ENCODE assay signal across 19 cellular contexts in genomic region chr6:157570104-157570503, GRCh38.
DNase-seq lines count a peak whose midpoint lies in the region; ATAC-seq and TF ChIP-seq lines count a peak whose summit lies in the region.
"Had no signal": no experiment of that assay in that cellular context is flagged by ENCODE, and none has a peak within 500 bp of the region (broad histone marks: within the 10 kb centered on the region; RNA-seq: fewer than 3 reads in every experiment).

No MANE protein-coding gene starts in this region.

- H3K4me2 ChIP-seq in Loucy (ENCODE audit: low read depth, low read length, poor library complexity, severe bottlenecking) (peak overlapping the region; percentile 41), PC-9 (no peak overlapping the region)

- H3K27ac Mint-ChIP-seq in stimulated activated naive CD8-positive, alpha-beta T cell treated with anti-CD3 and anti-CD28 coated beads, Interleukin-15, Interleukin-2, amounts not matched to agents 100 ng/mL and 50 ng/mL, for 24 hours, result no peak overlapping the region
- peak overlapping the region; percentile 81 for H3K27ac Mint-ChIP-seq in activated CD8-positive, alpha-beta T cell treated with anti-CD3 and anti-CD28 coated beads, Interleukin-2, amount 10 ng/mL, durations not matched to agents 7 days and 5 days
- no peak overlapping the region for H3K27ac Mint-ChIP-seq in stimulated activated naive CD8-positive, alpha-beta T cell treated with anti-CD3 and anti-CD28 coated beads, Interleukin-15, amount 100 ng/mL, for 72 hours

- TF ChIP-seq CTCF in Loucy (conservative IDR thresholded peaks at IDR 0.05; ENCODE audit: low read length) (no peak), PC-9 (conservative IDR thresholded peaks at IDR 0.05) (no peak)

- H4K20me1 ChIP-seq in Loucy (ENCODE audit: insufficient read depth, low read length, poor library complexity, severe bottlenecking) (no peaks in the 10 kb centered on the region), PC-9 (ENCODE audit: insufficient read depth) (no peaks in the 10 kb centered on the region)

- no peaks in the 10 kb centered on the region for H3F3A ChIP-seq in Loucy (ENCODE audit: low read depth)
- 0 out of 2 replicates have a peak, but pooled peaks cover 4% of the 10 kb centered on the region for H3F3A ChIP-seq in PC-9 (ENCODE audit: insufficient read depth, low read depth)

- H3K9me3 ChIP-seq in Loucy (ENCODE audit: insufficient read depth, low read depth, low read length) (no peaks in the 10 kb centered on the region), PC-9 (ENCODE audit: insufficient read depth, low read depth) (no peaks in the 10 kb centered on the region)
- H3K9me3 ChIP-seq: body of pancreas, colonic mucosa, thoracic aorta had no signal

- no peaks in the 10 kb centered on the region for H3K36me3 Mint-ChIP-seq in stimulated activated naive CD8-positive, alpha-beta T cell treated with anti-CD3 and anti-CD28 coated beads, Interleukin-15, Interleukin-2, amounts not matched to agents 100 ng/mL and 50 ng/mL, for 24 hours (ENCODE audit: low read depth)
- peaks cover 39% of the 10 kb centered on the region for H3K36me3 Mint-ChIP-seq in activated CD8-positive, alpha-beta T cell treated with anti-CD3 and anti-CD28 coated beads, Interleukin-2, amount 10 ng/mL, durations not matched to agents 7 days and 5 days (ENCODE audit: low read depth)
- H3K36me3 Mint-ChIP-seq: activated naive CD4-positive, alpha-beta T cell treated with anti-CD3 and anti-CD28 coated beads, Interleukin-2, amount 50 U/mL, for 24 hours had no signal

- H3K4me1 ChIP-seq in Loucy (ENCODE audit: insufficient read depth, low read length, poor library complexity, severe bottlenecking), result peaks cover 11% of the 10 kb centered on the region
- H3K4me1 ChIP-seq in PC-9 (replicated peaks; ENCODE audit: insufficient read depth), result no peaks in the 10 kb centered on the region
- H3K4me1 ChIP-seq: body of pancreas, colonic mucosa, foreskin keratinocyte had no signal

- H3K27ac ChIP-seq in PC-9, result no peak overlapping the region
- H3K27ac ChIP-seq: body of pancreas, colonic mucosa, foreskin keratinocyte, thoracic aorta had no signal

- H3K36me3 ChIP-seq in Loucy (ENCODE audit: insufficient read depth, low read length), result no peaks in the 10 kb centered on the region
- no peaks in the 10 kb centered on the region for H3K36me3 ChIP-seq in PC-9 (ENCODE audit: low read depth)
- H3K36me3 ChIP-seq: colonic mucosa, spleen, thoracic aorta had no signal

- CTCF ChIA-PET in activated CD8-positive, alpha-beta T cell treated with anti-CD3 and anti-CD28 coated beads, Interleukin-2, amount 10 ng/mL, durations not matched to agents 7 days and 5 days (lab: Charles Lee), result interaction anchor here (0.9 to 3.6 kb wide), 7 partner anchors 21 to 97 kb away, joined by 4 to 17 read pairs (median 7); no protein-coding TSS in a partner anchor
- CTCF ChIA-PET in PC-9 (lab: Charles Lee), result no interaction called here

- H3K9me3 Mint-ChIP-seq in stimulated activated naive CD8-positive, alpha-beta T cell treated with anti-CD3 and anti-CD28 coated beads, Interleukin-15, Interleukin-2, amounts not matched to agents 100 ng/mL and 50 ng/mL, for 24 hours, result no peaks in the 10 kb centered on the region
- peaks cover 8% of the 10 kb centered on the region for H3K9me3 Mint-ChIP-seq in activated CD8-positive, alpha-beta T cell treated with anti-CD3 and anti-CD28 coated beads, Interleukin-2, amount 10 ng/mL, durations not matched to agents 7 days and 5 days (ENCODE audit: insufficient read depth)
- no peaks in the 10 kb centered on the region for H3K9me3 Mint-ChIP-seq in stimulated activated naive CD8-positive, alpha-beta T cell treated with anti-CD3 and anti-CD28 coated beads, Interleukin-15, amount 100 ng/mL, for 72 hours
- H3K9me3 Mint-ChIP-seq: activated naive CD4-positive, alpha-beta T cell treated with anti-CD3 and anti-CD28 coated beads, Interleukin-2, amount 50 U/mL, for 24 hours had no signal

- peak overlapping the region; percentile 7 for H3K4me3 Mint-ChIP-seq in stimulated activated naive CD8-positive, alpha-beta T cell treated with anti-CD3 and anti-CD28 coated beads, Interleukin-15, Interleukin-2, amounts not matched to agents 100 ng/mL and 50 ng/mL, for 24 hours
- peak overlapping the region; percentile 32 for H3K4me3 Mint-ChIP-seq in activated CD8-positive, alpha-beta T cell treated with anti-CD3 and anti-CD28 coated beads, Interleukin-2, amount 10 ng/mL, durations not matched to agents 7 days and 5 days
- H3K4me3 Mint-ChIP-seq in stimulated activated naive CD8-positive, alpha-beta T cell treated with anti-CD3 and anti-CD28 coated beads, Interleukin-15, amount 100 ng/mL, for 72 hours, result peak overlapping the region; percentile 5 to 51

- no peak overlapping the region for H3K9ac ChIP-seq in Loucy (ENCODE audit: low read depth, low read length, poor library complexity, severe bottlenecking)

- H2AFZ ChIP-seq in Loucy (ENCODE audit: low read length) (no peak overlapping the region), PC-9 (no peak overlapping the region)

- no peak for ATAC-seq in stimulated activated naive CD8-positive, alpha-beta T cell treated with anti-CD3 and anti-CD28 coated beads, Interleukin-15, Interleukin-2, amounts not matched to agents 100 U/mL and 50 U/mL, for 24 hours
- ATAC-seq in activated CD8-positive, alpha-beta T cell treated with anti-CD3 and anti-CD28 coated beads, Interleukin-2, amount 10 ng/mL, durations not matched to agents 7 days and 5 days, result peak; percentile 32
- no peak for ATAC-seq in stimulated activated naive CD8-positive, alpha-beta T cell treated with anti-CD3 and anti-CD28 coated beads, Interleukin-15, amount 100 ng/mL, for 72 hours
- ATAC-seq: body of pancreas, foreskin keratinocyte had no signal

- H3K4me3 ChIP-seq in Loucy (ENCODE audit: low read length, poor library complexity, severe bottlenecking) (no peak overlapping the region), PC-9 (no peak overlapping the region)
- H3K4me3 ChIP-seq: body of pancreas, colonic mucosa, spleen, thoracic aorta had no signal

- H3K4me1 Mint-ChIP-seq in stimulated activated naive CD8-positive, alpha-beta T cell treated with anti-CD3 and anti-CD28 coated beads, Interleukin-15, Interleukin-2, amounts not matched to agents 100 ng/mL and 50 ng/mL, for 24 hours (ENCODE audit: low read depth), result peaks cover 20% of the 10 kb centered on the region
- H3K4me1 Mint-ChIP-seq in activated CD8-positive, alpha-beta T cell treated with anti-CD3 and anti-CD28 coated beads, Interleukin-2, amount 10 ng/mL, durations not matched to agents 7 days and 5 days (ENCODE audit: low read depth), result peaks cover 55% of the 10 kb centered on the region
- H3K4me1 Mint-ChIP-seq in stimulated activated naive CD8-positive, alpha-beta T cell treated with anti-CD3 and anti-CD28 coated beads, Interleukin-15, amount 100 ng/mL, for 72 hours, result peaks cover 42% of the 10 kb centered on the region

- POLR2A ChIA-PET in activated CD8-positive, alpha-beta T cell treated with anti-CD3 and anti-CD28 coated beads, Interleukin-2, amount 10 ng/mL, durations not matched to agents 7 days and 5 days (lab: Charles Lee), result interaction anchor here (1.0 kb wide), 1 partner anchor 190 kb away, joined by 4 read pairs; no protein-coding TSS in a partner anchor
- POLR2A ChIA-PET in PC-9 (lab: Charles Lee; ENCODE audit: unreplicated experiment), result no interaction called here

- no peaks in the 10 kb centered on the region for H3K27me3 Mint-ChIP-seq in stimulated activated naive CD8-positive, alpha-beta T cell treated with anti-CD3 and anti-CD28 coated beads, Interleukin-15, Interleukin-2, amounts not matched to agents 100 ng/mL and 50 ng/mL, for 24 hours
- H3K27me3 Mint-ChIP-seq in activated CD8-positive, alpha-beta T cell treated with anti-CD3 and anti-CD28 coated beads, Interleukin-2, amount 10 ng/mL, durations not matched to agents 7 days and 5 days (ENCODE audit: low read depth), result no peaks in the 10 kb centered on the region
- H3K27me3 Mint-ChIP-seq in stimulated activated naive CD8-positive, alpha-beta T cell treated with anti-CD3 and anti-CD28 coated beads, Interleukin-15, amount 100 ng/mL, for 72 hours, result no peaks in the 10 kb centered on the region
- H3K27me3 Mint-ChIP-seq: activated naive CD4-positive, alpha-beta T cell treated with anti-CD3 and anti-CD28 coated beads, Interleukin-2, amount 50 U/mL, for 24 hours had no signal

- DNase-seq in stimulated activated naive CD8-positive, alpha-beta T cell treated with anti-CD3 and anti-CD28 coated beads, Interleukin-15, Interleukin-2, amounts not matched to agents 100 U/mL and 50 U/mL, for 24 hours, result no peak
- DNase-seq in activated CD8-positive, alpha-beta T cell treated with anti-CD3 and anti-CD28 coated beads, Interleukin-2, amount 10 ng/mL, durations not matched to agents 7 days and 5 days, result no peak
- DNase-seq in stimulated activated naive CD8-positive, alpha-beta T cell treated with anti-CD3 and anti-CD28 coated beads, Interleukin-15, amount 100 ng/mL, for 72 hours, result no peak
- DNase-seq in stimulated activated CD4-positive, alpha-beta T cell treated with anti-CD3 and anti-CD28 coated beads, Interleukin-4, amount 100 ng/mL, for 24 hours, result no peak
- no peak for DNase-seq in effector CD8-positive, alpha-beta T cell (lab: John Stamatoyannopoulos, UW)
- DNase-seq in PC-9, result no peak
- DNase-seq: body of pancreas, colonic mucosa, foreskin keratinocyte, GF-D8, NCI-H1436 treated with DMSO at 0.1 percent for 48 hours, NCI-H510A treated with DMSO at 0.1 percent for 48 hours, OCI-M1, SIG-M5, spleen had no signal

- intact Hi-C loops in PC-9 (cut with micrococcal nuclease; ENCODE audit: unreplicated experiment), result no loop called here

- H3K9me2 ChIP-seq in Loucy (replicated peaks; ENCODE audit: low read depth, low read length) (no peaks in the 10 kb centered on the region), PC-9 (ENCODE audit: insufficient read depth) (no peaks in the 10 kb centered on the region)

- H3K79me2 ChIP-seq in Loucy (ENCODE audit: insufficient read depth, low read length) (no peaks in the 10 kb centered on the region), PC-9 (ENCODE audit: low read depth) (no peaks in the 10 kb centered on the region)

- no peaks in the 10 kb centered on the region for H3K27me3 ChIP-seq in Loucy (ENCODE audit: insufficient read depth, low read length, poor library complexity, severe bottlenecking)
- H3K27me3 ChIP-seq in PC-9 (ENCODE audit: insufficient read depth, low read depth), result no peaks in the 10 kb centered on the region
- H3K27me3 ChIP-seq: body of pancreas, colonic mucosa, foreskin keratinocyte, spleen had no signal

- BruUV-seq in PC-9 (replicated peaks; lab: Mats Ljungman, UMichigan), result no TSS peak
